20 cellular contexts compared by ENCODE assay signal in genomic region chr5:11449217-11449616, GRCh38.
"Had no signal": no experiment of that assay in that cellular context is flagged by ENCODE, and none has a peak within 500 bp of the region (broad histone marks: within the 10 kb centered on the region; RNA-seq: fewer than 3 reads in every experiment).

No MANE protein-coding gene starts in this region.

- H3K27ac ChIP-seq: SJSA1, SK-N-MC had no signal

- H3K4me1 ChIP-seq: SJSA1 had no signal

- H3K9me3 ChIP-seq: SJSA1 had no signal

- H3K4me3 ChIP-seq: SJSA1, SK-N-MC had no signal

- H3K36me3 ChIP-seq: SJSA1 had no signal

- DNase-seq: KBM-7, MV-4-11, NCI-H1048, NCI-H1105, NCI-H1417, NCI-H1436 treated with DMSO at 0.1 percent for 48 hours, NCI-H1694, NCI-H187 treated with DMSO at 0.1 percent for 48 hours, NCI-H2029 treated with DMSO at 0.1 percent for 48 hours, NCI-H2171, NCI-H345, NCI-H510A, NCI-H524 treated with DMSO at 0.1 percent for 48 hours, NCI-H69, NCI-H774, Right ventricle myocardium superior, RPMI8226, SIG-M5 had no signal
